Comparison of ENCODE assay signal across 23 cellular contexts in the genomic region with DNA sequence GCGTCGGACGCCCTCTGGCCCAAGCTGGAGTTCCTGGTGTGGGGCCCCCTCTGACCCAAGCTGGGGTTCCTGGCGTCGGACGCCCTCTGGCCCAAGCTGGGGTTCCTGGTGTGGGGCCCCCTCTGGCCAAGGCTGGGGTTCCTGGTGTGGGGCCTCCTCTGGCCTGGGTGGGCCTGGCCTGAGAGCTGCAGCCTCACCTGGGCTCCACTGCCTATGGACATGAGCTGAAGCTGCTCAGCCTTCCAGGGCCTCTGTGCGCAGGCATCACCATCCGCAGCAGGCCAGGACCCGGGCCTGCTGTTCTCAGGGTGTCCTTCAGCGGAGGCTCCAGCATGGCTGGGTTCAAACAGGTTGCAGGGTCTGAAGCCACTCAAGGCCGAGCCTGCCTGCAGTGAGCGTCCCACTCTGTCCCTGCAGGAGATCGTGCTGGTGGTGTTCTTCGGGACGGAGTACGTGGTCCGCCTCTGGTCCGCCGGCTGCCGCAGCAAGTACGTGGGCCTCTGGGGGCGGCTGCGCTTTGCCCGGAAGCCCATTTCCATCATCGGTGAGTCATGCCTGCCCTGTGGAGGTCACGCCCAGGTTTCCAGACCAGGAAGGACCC.
"Had no signal": no experiment of that assay in that cellular context is flagged by ENCODE, and none has a peak within 500 bp of the region (broad histone marks: within the 10 kb centered on the region; RNA-seq: fewer than 3 reads in every experiment).

No MANE protein-coding gene starts in this region.

- H3K36me3 ChIP-seq: cardiac muscle cell, upper lobe of left lung had no signal

- H3K4me3 ChIP-seq: cardiac muscle cell, hepatocyte, left lung, upper lobe of left lung had no signal

- H3K27ac Mint-ChIP-seq: activated CD4-positive, alpha-beta T cell treated with anti-CD3 and anti-CD28 coated beads, Interleukin-2, amount 10 ng/mL, durations not matched to agents 7 days and 5 days; activated CD8-positive, alpha-beta T cell treated with anti-CD3 and anti-CD28 coated beads, Interleukin-2, amount 10 ng/mL, durations not matched to agents 7 days and 5 days; activated naive CD8-positive, alpha-beta T cell treated with anti-CD3 and anti-CD28 coated beads for 36 hours; activated T-helper 1 cell treated with anti-CD3 and anti-CD28 coated beads, Interleukin-12 subunit alpha, Interleukin-12 subunit beta, Interleukin-2, Interleukin-4 antibody, amounts not matched to agents 30 ng/mL and 10 ng/mL and 1 ng/mL, durations not matched to agents 14 hours and 24 hours and 36 hours; immature natural killer cell; memory B cell; nephron; T-cell; T-helper 2 cell treated with Interferon-gamma antibody and Interleukin-4, amounts not matched to agents 5 μg/mL and 100 μg/mL, for 36 hours had no signal

- DNase-seq: activated CD4-positive, alpha-beta T cell treated with anti-CD3 and anti-CD28 coated beads, Interleukin-2, amount 10 ng/mL, durations not matched to agents 7 days and 5 days; activated CD8-positive, alpha-beta T cell treated with anti-CD3 and anti-CD28 coated beads, Interleukin-2, amount 10 ng/mL, durations not matched to agents 7 days and 5 days; activated naive CD8-positive, alpha-beta T cell treated with anti-CD3 and anti-CD28 coated beads for 36 hours; amygdala; dermis blood vessel endothelial cell; effector memory CD4-positive, alpha-beta T cell; foreskin melanocyte; stimulated activated CD4-positive, alpha-beta T cell treated with anti-CD3 and anti-CD28 coated beads, Interleukin-4, amount 100 ng/mL, for 24 hours; stimulated activated naive CD8-positive, alpha-beta T cell treated with anti-CD3 and anti-CD28 coated beads, Interleukin-15, Interleukin-2, amounts not matched to agents 100 U/mL and 50 U/mL, for 24 hours; T-cell had no signal

- H3K9me3 Mint-ChIP-seq: activated CD4-positive, alpha-beta T cell treated with anti-CD3 and anti-CD28 coated beads, Interleukin-2, amount 10 ng/mL, durations not matched to agents 7 days and 5 days; activated naive CD8-positive, alpha-beta T cell treated with anti-CD3 and anti-CD28 coated beads for 36 hours; activated T-helper 1 cell treated with anti-CD3 and anti-CD28 coated beads, Interleukin-12 subunit alpha, Interleukin-12 subunit beta, Interleukin-2, Interleukin-4 antibody, amounts not matched to agents 30 ng/mL and 10 ng/mL and 1 ng/mL, durations not matched to agents 14 hours and 24 hours and 36 hours; immature natural killer cell; memory B cell; nephron; T-cell; T-helper 2 cell treated with Interferon-gamma antibody and Interleukin-4, amounts not matched to agents 5 μg/mL and 100 μg/mL, for 36 hours had no signal

- H3K27me3 ChIP-seq: cardiac muscle cell, hepatocyte, left lung, upper lobe of left lung had no signal

- H3K27ac ChIP-seq: cardiac muscle cell, hepatocyte, left lung, parathyroid adenoma, upper lobe of left lung, VCaP had no signal

- H3K9ac ChIP-seq: parathyroid adenoma had no signal

- H3K4me1 ChIP-seq: left lung, parathyroid adenoma, upper lobe of left lung had no signal

- ATAC-seq: activated CD4-positive, CD25-positive, alpha-beta regulatory T cell treated with anti-CD3 and anti-CD28 coated beads, Interleukin-2, amount 50 U/mL, for 24 hours; activated CD8-positive, alpha-beta T cell treated with anti-CD3 and anti-CD28 coated beads, Interleukin-2, amount 10 ng/mL, durations not matched to agents 7 days and 5 days; esophagus mucosa; left lung; stimulated activated naive CD8-positive, alpha-beta T cell treated with anti-CD3 and anti-CD28 coated beads, Interleukin-15, Interleukin-2, amounts not matched to agents 100 U/mL and 50 U/mL, for 24 hours; T-cell had no signal

- H3K4me3 Mint-ChIP-seq: activated CD4-positive, alpha-beta T cell treated with anti-CD3 and anti-CD28 coated beads, Interleukin-2, amount 10 ng/mL, durations not matched to agents 7 days and 5 days; activated CD8-positive, alpha-beta T cell treated with anti-CD3 and anti-CD28 coated beads, Interleukin-2, amount 10 ng/mL, durations not matched to agents 7 days and 5 days; activated naive CD8-positive, alpha-beta T cell treated with anti-CD3 and anti-CD28 coated beads for 36 hours; activated T-helper 1 cell treated with anti-CD3 and anti-CD28 coated beads, Interleukin-12 subunit alpha, Interleukin-12 subunit beta, Interleukin-2, Interleukin-4 antibody, amounts not matched to agents 30 ng/mL and 10 ng/mL and 1 ng/mL, durations not matched to agents 14 hours and 24 hours and 36 hours; immature natural killer cell; memory B cell; nephron; T-cell; T-helper 2 cell treated with Interferon-gamma antibody and Interleukin-4, amounts not matched to agents 5 μg/mL and 100 μg/mL, for 36 hours had no signal

- H3K27me3 Mint-ChIP-seq: activated CD4-positive, alpha-beta T cell treated with anti-CD3 and anti-CD28 coated beads, Interleukin-2, amount 10 ng/mL, durations not matched to agents 7 days and 5 days; activated naive CD8-positive, alpha-beta T cell treated with anti-CD3 and anti-CD28 coated beads for 36 hours; memory B cell; T-cell had no signal

- H3K9me3 ChIP-seq: left lung, upper lobe of left lung had no signal

- H3K4me1 Mint-ChIP-seq: activated CD4-positive, alpha-beta T cell treated with anti-CD3 and anti-CD28 coated beads, Interleukin-2, amount 10 ng/mL, durations not matched to agents 7 days and 5 days; activated naive CD8-positive, alpha-beta T cell treated with anti-CD3 and anti-CD28 coated beads for 36 hours; memory B cell; nephron had no signal

- H3K36me3 Mint-ChIP-seq: activated naive CD8-positive, alpha-beta T cell treated with anti-CD3 and anti-CD28 coated beads for 36 hours; immature natural killer cell; T-cell had no signal
